ENCODE assay signal across 1 cellular context in genomic region chr4:26320453-26321325, GRCh38.
TF ChIP-seq lines count a peak whose summit lies in the region.

Gene RBPJ, plus strand, starts transcription at chr4:26321014. Its CDS starts 15 bp downstream, at chr4:26321029.

TF ChIP-seq in K562, 482 proteins besides CTCF, POLR2A, EP300 and RAD21 (continued from another document and continues in another):
- TF ChIP-seq ZFP1 (CRISPR knock-in tag; IDR thresholded peaks at IDR 0.05) (no peak), ZBTB7A (IDR thresholded peaks at IDR 0.05; ENCODE audit: borderline replicate concordance, control insufficient read depth, low read depth, low read length) (peak; percentile 59; the same call in 1 of the 2 replicates), ZBED1 (IDR thresholded peaks at IDR 0.05) (no peak), ATF1 (CRISPR knock-in tag; IDR thresholded peaks at IDR 0.05) (peak; percentile 45; the same call in 1 of the 2 replicates), ATF1 (tag; IDR thresholded peaks at IDR 0.05) (peak; percentile 79), SP1 (CRISPR knock-in tag; IDR thresholded peaks at IDR 0.05) (peak; percentile 78), SOX6 (IDR thresholded peaks at IDR 0.05) (0 out of 2 replicates have a peak, but pooled peaks have one; percentile 37), THAP7 (CRISPR knock-in tag; IDR thresholded peaks at IDR 0.05) (no peak), NUFIP1 (IDR thresholded peaks at IDR 0.05; ENCODE audit: partially characterized antibody) (peak; percentile 42), SMARCA5 (IDR thresholded peaks at IDR 0.05) (no peak), POLR3A (IDR thresholded peaks at IDR 0.05; ENCODE audit: borderline replicate concordance, extremely low read depth, insufficient read depth, insufficient read length) (no peak), THAP12 (CRISPR knock-in tag; IDR thresholded peaks at IDR 0.05) (peak; percentile 8; the same call in 1 of the 2 replicates), PKNOX1 (IDR thresholded peaks at IDR 0.05) (peak; percentile 58), MTA3 (IDR thresholded peaks at IDR 0.05; ENCODE audit: borderline replicate concordance) (no peak), HDAC3 (IDR thresholded peaks at IDR 0.05; ENCODE audit: borderline replicate concordance, partially characterized antibody) (peak; percentile 93), MXI1 (IDR thresholded peaks at IDR 0.05; ENCODE audit: low read depth, low read length) (no peak), KAT8 (IDR thresholded peaks at IDR 0.05; ENCODE audit: low read depth) (no peak), ARID1B (IDR thresholded peaks at IDR 0.05) (peak; percentile 43), ZMIZ1 (IDR thresholded peaks at IDR 0.05; ENCODE audit: low read depth in 2 of 2, low read length in 2 of 2) (0 out of 4 replicates have a peak, but pooled peaks of 1 of the 2 experiments have one; percentile 32), CXXC5 (CRISPR knock-in tag; IDR thresholded peaks at IDR 0.05) (peak; percentile 87), TAF1 (IDR thresholded peaks at IDR 0.05; ENCODE audit: control insufficient read depth, extremely low read depth, insufficient read depth, low read length, severe bottlenecking) (peak; percentile 45), ZBTB11 (CRISPR knock-in tag; IDR thresholded peaks at IDR 0.05) (peak in 1 of 3 experiments; percentile 40; a peak in 1 of 6 replicates), NCOR1 (IDR thresholded peaks at IDR 0.05) (peak; percentile 65), NFXL1 (CRISPR knock-in tag; IDR thresholded peaks at IDR 0.05) (no peak), PHF20 (IDR thresholded peaks at IDR 0.05; ENCODE audit: partially characterized antibody) (peak; percentile 37), ZNF696 (CRISPR knock-in tag; conservative IDR thresholded peaks at IDR 0.05) (no peak), ID3 (CRISPR knock-in tag; IDR thresholded peaks at IDR 0.05) (no peak), ID3 (tag; IDR thresholded peaks at IDR 0.05) (peak; percentile 60; the same call in 1 of the 2 replicates), ZNF507 (tag; conservative IDR thresholded peaks at IDR 0.05) (no peak), TCF15 (CRISPR knock-in tag; IDR thresholded peaks at IDR 0.05) (no peak), E2F1 (CRISPR knock-in tag; IDR thresholded peaks at IDR 0.05) (peak; percentile 39; the same call in 1 of the 2 replicates), RBM22 (IDR thresholded peaks at IDR 0.05; ENCODE audit: low read depth, low read length, poor library complexity, severe bottlenecking) (no peak), SMARCA4 (IDR thresholded peaks at IDR 0.05) (no peak), RCOR1 (IDR thresholded peaks at IDR 0.05; ENCODE audit: borderline replicate concordance in 1 of 2, low read depth in 2 of 2, low read length in 2 of 2) (0 out of 4 replicates have a peak, but pooled peaks of 1 of the 2 experiments have one; percentile 42), MCM5 (IDR thresholded peaks at IDR 0.05; ENCODE audit: low read depth) (no peak), HMBOX1 (IDR thresholded peaks at IDR 0.05) (0 out of 2 replicates have a peak, but pooled peaks have one; percentile 27), ARID2 (IDR thresholded peaks at IDR 0.05) (no peak), ZNF639 (CRISPR knock-in tag; conservative IDR thresholded peaks at IDR 0.05 in 1 of 2, IDR thresholded peaks at IDR 0.05 in 1 of 2) (0 out of 4 replicates have a peak, but pooled peaks of 1 of the 2 experiments have one; percentile 29), NFRKB (IDR thresholded peaks at IDR 0.05; ENCODE audit: low read depth) (peak; percentile 73), ZBTB49 (CRISPR knock-in tag; IDR thresholded peaks at IDR 0.05; ENCODE audit: borderline replicate concordance) (no peak), SLC30A9 (CRISPR knock-in tag; IDR thresholded peaks at IDR 0.05) (no peak), POLR2AphosphoS2 (IDR thresholded peaks at IDR 0.05; ENCODE audit: low read length) (no peak), EP400 (IDR thresholded peaks at IDR 0.05) (peak; percentile 82), ARHGAP35 (IDR thresholded peaks at IDR 0.05; ENCODE audit: partially characterized antibody) (peak; percentile 92)
